Comparison of ENCODE assay signal across 19 cellular contexts in the genomic region with DNA sequence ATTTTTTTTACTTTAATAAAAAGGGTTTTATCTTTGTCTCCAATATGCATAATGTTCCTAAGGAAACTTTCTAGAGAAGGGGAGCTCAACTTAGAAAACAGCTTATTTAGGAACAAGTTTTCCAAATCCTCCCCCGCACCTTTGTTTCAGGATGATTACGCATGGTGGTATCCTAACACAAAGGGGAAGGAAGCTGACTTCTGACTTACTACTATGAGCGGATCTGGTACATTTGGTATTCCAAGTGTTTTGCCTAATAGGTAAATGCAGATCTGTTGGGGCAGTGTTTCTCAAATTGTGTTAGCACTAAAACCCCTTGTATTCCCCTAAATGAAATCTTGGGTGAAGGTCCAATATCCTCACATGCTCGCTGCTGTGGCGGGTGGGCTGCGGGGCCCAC.
DNase-seq lines count a peak whose midpoint lies in the region; ATAC-seq and TF ChIP-seq lines count a peak whose summit lies in the region.
"Had no signal": no experiment of that assay in that cellular context is flagged by ENCODE, and none has a peak within 500 bp of the region (broad histone marks: within the 10 kb centered on the region; RNA-seq: fewer than 3 reads in every experiment).

No MANE protein-coding gene starts in this region.

- intact Hi-C loops in activated naive CD4-positive, alpha-beta T cell treated with anti-CD3 and anti-CD28 coated beads for 36 hours (cut with micrococcal nuclease) = loop anchor here (10.0 kb wide), 1 partner anchor 221 kb away; no protein-coding TSS in a partner anchor
- intact Hi-C loops in stomach (cut with DNase I; ENCODE audit: low total_unique reads) = no loop called here

- TF ChIP-seq CTCF in OCI-LY3 (IDR thresholded peaks at IDR 0.05; ENCODE audit: low read depth, low read length) = no peak
- TF ChIP-seq CTCF in stomach (IDR thresholded peaks at IDR 0.05) = no peak

- H3K9me3 ChIP-seq in OCI-LY3 (ENCODE audit: insufficient read depth, low read length) (no peaks in the 10 kb centered on the region), stomach (no peaks in the 10 kb centered on the region)

- peaks cover 19% of the 10 kb centered on the region for H3K36me3 ChIP-seq in OCI-LY3 (replicated peaks; ENCODE audit: low read depth, low read length)
- H3K36me3 ChIP-seq in stomach = peaks cover 3 to 52% (median 39%) of the 10 kb centered on the region in 4 donors
- H3K36me3 ChIP-seq: brain microvascular endothelial cell, WERI-Rb-1 had no signal

- no peaks in the 10 kb centered on the region for H3K9me3 Mint-ChIP-seq in activated naive CD4-positive, alpha-beta T cell treated with anti-CD3 and anti-CD28 coated beads for 36 hours
- no peaks in the 10 kb centered on the region for H3K9me3 Mint-ChIP-seq in effector memory CD8-positive, alpha-beta T cell
- H3K9me3 Mint-ChIP-seq in stimulated activated naive CD8-positive, alpha-beta T cell treated with anti-CD3 and anti-CD28 coated beads, Interleukin-15, amount 100 ng/mL, for 72 hours = no peaks in the 10 kb centered on the region
- H3K9me3 Mint-ChIP-seq: activated naive CD4-positive, alpha-beta T cell treated with anti-CD3 and anti-CD28 coated beads, Interleukin-2, amount 50 U/mL, for 72 hours had no signal

- TF ChIP-seq EP300 in stomach (IDR thresholded peaks at IDR 0.05) = no peak

- DNase-seq in activated naive CD4-positive, alpha-beta T cell treated with anti-CD3 and anti-CD28 coated beads for 36 hours = no peak
- no peak for DNase-seq in activated naive CD4-positive, alpha-beta T cell treated with anti-CD3 and anti-CD28 coated beads, Interleukin-2, amount 50 U/mL, for 16 hours
- no peak for DNase-seq in effector memory CD8-positive, alpha-beta T cell
- no peak for DNase-seq in stimulated activated naive CD8-positive, alpha-beta T cell treated with anti-CD3 and anti-CD28 coated beads, Interleukin-15, amount 100 ng/mL, for 72 hours
- no peak for DNase-seq in substantia nigra (lab: John Stamatoyannopoulos, UW)
- DNase-seq in NCI-H345 treated with DMSO at 0.1 percent for 48 hours (lab: John Stamatoyannopoulos, UW; ENCODE audit: unreplicated experiment) = no peak
- no peak for DNase-seq in stomach
- DNase-seq: brain microvascular endothelial cell; COR-L47; cortex of kidney; GOT3; NCI-H1436 treated with DMSO at 0.1 percent for 48 hours; NCI-H345; stimulated activated CD4-positive, alpha-beta T cell treated with anti-CD3 and anti-CD28 coated beads, Interleukin-15, amount 100 ng/mL, for 24 hours; stimulated activated naive CD4-positive, alpha-beta T cell treated with Interleukin-2 at 50 U/mL for 16 hours; WERI-Rb-1 had no signal

- H2AFZ ChIP-seq in OCI-LY3 (ENCODE audit: low read depth, low read length) = no peak overlapping the region

- peaks cover 25% of the 10 kb centered on the region for H3K36me3 Mint-ChIP-seq in activated naive CD4-positive, alpha-beta T cell treated with anti-CD3 and anti-CD28 coated beads for 36 hours (ENCODE audit: low read depth)
- H3K36me3 Mint-ChIP-seq in effector memory CD8-positive, alpha-beta T cell (ENCODE audit: insufficient read depth) = peaks cover 89% of the 10 kb centered on the region

- H3K27me3 ChIP-seq in OCI-LY3 (ENCODE audit: low read depth, low read length) (no peaks in the 10 kb centered on the region), stomach (no peaks in the 10 kb centered on the region)
- H3K27me3 ChIP-seq: brain microvascular endothelial cell had no signal

- peak overlapping the region; percentile 32 for H3K9ac ChIP-seq in OCI-LY3 (ENCODE audit: low read length)

- H3K79me2 ChIP-seq in OCI-LY3 (ENCODE audit: low read length) = peaks cover 58% of the 10 kb centered on the region

- peak overlapping the region; percentile 67 for H3K4me3 ChIP-seq in OCI-LY3 (ENCODE audit: low read length)
- no peak overlapping the region for H3K4me3 ChIP-seq in stomach

- H3K4me2 ChIP-seq in OCI-LY3 (ENCODE audit: low read length) = peak overlapping the region; percentile 78

- peaks cover 54% of the 10 kb centered on the region for H3K4me1 Mint-ChIP-seq in activated naive CD4-positive, alpha-beta T cell treated with anti-CD3 and anti-CD28 coated beads for 36 hours (ENCODE audit: low read depth)
- peaks cover 40 to 55% of the 10 kb centered on the region in 2 donors for H3K4me1 Mint-ChIP-seq in effector memory CD8-positive, alpha-beta T cell (ENCODE audit: low read depth in 2 of 2)
- H3K4me1 Mint-ChIP-seq in stimulated activated naive CD8-positive, alpha-beta T cell treated with anti-CD3 and anti-CD28 coated beads, Interleukin-15, amount 100 ng/mL, for 72 hours = peaks cover 79% of the 10 kb centered on the region

- no peak for TF ChIP-seq POLR2A in stomach (IDR thresholded peaks at IDR 0.05)

- 86 to 95% (median 93%) methylated on average over 6 of the region's 6 CpGs for WGBS in stomach, 5 donors

- H3K27me3 Mint-ChIP-seq in activated naive CD4-positive, alpha-beta T cell treated with anti-CD3 and anti-CD28 coated beads for 36 hours (ENCODE audit: low read depth) = no peaks in the 10 kb centered on the region
- H3K27me3 Mint-ChIP-seq in effector memory CD8-positive, alpha-beta T cell = no peaks in the 10 kb centered on the region
- no peaks in the 10 kb centered on the region for H3K27me3 Mint-ChIP-seq in stimulated activated naive CD8-positive, alpha-beta T cell treated with anti-CD3 and anti-CD28 coated beads, Interleukin-15, amount 100 ng/mL, for 72 hours

- CTCF ChIA-PET in activated naive CD4-positive, alpha-beta T cell treated with anti-CD3 and anti-CD28 coated beads for 36 hours (lab: Charles Lee) = interaction anchor here (1.4 to 2.7 kb wide), 2 partner anchors 18 to 77 kb away, joined by 6 to 14 read pairs; no protein-coding TSS in a partner anchor

- H3K4me1 ChIP-seq in OCI-LY3 (ENCODE audit: low read length) = peaks cover 54% of the 10 kb centered on the region
- peaks cover 8 to 64% (median 22%) of the 10 kb centered on the region in 4 donors for H3K4me1 ChIP-seq in stomach

- H4K20me1 ChIP-seq in OCI-LY3 (ENCODE audit: insufficient read depth, low read length) = peaks cover 5% of the 10 kb centered on the region; the same call in 1 of the 2 replicates

- ATAC-seq in effector memory CD8-positive, alpha-beta T cell (replicated peaks) = no peak
- ATAC-seq in stimulated activated naive CD8-positive, alpha-beta T cell treated with anti-CD3 and anti-CD28 coated beads, Interleukin-15, amount 100 ng/mL, for 72 hours = no peak
- ATAC-seq: activated naive CD4-positive, alpha-beta T cell treated with anti-CD3 and anti-CD28 coated beads, Interleukin-2, amount 50 U/mL, for 72 hours; left lobe of liver had no signal

- H3K27ac Mint-ChIP-seq in activated naive CD4-positive, alpha-beta T cell treated with anti-CD3 and anti-CD28 coated beads for 36 hours = peak overlapping the region; percentile 99
- H3K27ac Mint-ChIP-seq in effector memory CD8-positive, alpha-beta T cell = peak overlapping the region; percentile 23 to 96
- peak overlapping the region; percentile 2 to 83 for H3K27ac Mint-ChIP-seq in stimulated activated naive CD8-positive, alpha-beta T cell treated with anti-CD3 and anti-CD28 coated beads, Interleukin-15, amount 100 ng/mL, for 72 hours

- H3K27ac ChIP-seq in OCI-LY3 (ENCODE audit: low read length) (peak overlapping the region; percentile 58), substantia nigra (ENCODE audit: low read depth, low read length, poor library complexity, severe bottlenecking) (no peak overlapping the region), stomach (no peak overlapping the region)
- H3K27ac ChIP-seq: brain microvascular endothelial cell, WERI-Rb-1 had no signal

- H3K4me3 Mint-ChIP-seq in activated naive CD4-positive, alpha-beta T cell treated with anti-CD3 and anti-CD28 coated beads for 36 hours = no peak overlapping the region
- H3K4me3 Mint-ChIP-seq in effector memory CD8-positive, alpha-beta T cell = no peak overlapping the region
- peak overlapping the region in 1 of 2 donors; percentile 67 for H3K4me3 Mint-ChIP-seq in stimulated activated naive CD8-positive, alpha-beta T cell treated with anti-CD3 and anti-CD28 coated beads, Interleukin-15, amount 100 ng/mL, for 72 hours

Comparison
In these comparisons a context has a peak if more than half of its experiments do, and no peak if none do; other contexts are left out.
1. H3K27ac Mint-ChIP-seq: peak in every context shown above with its lines; median percentile 99 in activated naive CD4-positive, alpha-beta T cell treated with anti-CD3 and anti-CD28 coated beads for 36 hours; 60 in effector memory CD8-positive, alpha-beta T cell; 42 in stimulated activated naive CD8-positive, alpha-beta T cell treated with anti-CD3 and anti-CD28 coated beads, Interleukin-15, amount 100 ng/mL, for 72 hours.